ENCODE assay signal across 17 cellular contexts in genomic region chr13:107753286-107753685, GRCh38.
A peak's percentile ranks its signal among the peaks of the same experiment; 100 is the strongest.
DNase-seq lines count a peak whose midpoint lies in the region; TF ChIP-seq lines count a peak whose summit lies in the region.
"Had no signal": no experiment of that assay in that cellular context is flagged by ENCODE, and none has a peak within 500 bp of the region (broad histone marks: within the 10 kb centered on the region; RNA-seq: fewer than 3 reads in every experiment).

No MANE protein-coding gene starts in this region.

- POLR2A ChIA-PET in GM10248 (lab: Yijun Ruan, JAX): no interaction called here

- CTCF ChIA-PET in GM10248 (lab: Yijun Ruan, JAX): no interaction called here

- H3K4me3 ChIP-seq in cardiac fibroblast (replicated peaks in 1 of 2; ENCODE audit: low read depth in 2 of 2, low read length in 2 of 2): no peak overlapping the region
- H3K4me3 ChIP-seq: BLaER1, GM12878, Peyer's patch had no signal

- no peak for TF ChIP-seq CTCF in cardiac fibroblast (IDR thresholded peaks at IDR 0.05; ENCODE audit: low read depth, low read length)
- no peak for TF ChIP-seq CTCF in GM10248 (IDR thresholded peaks at IDR 0.05; ENCODE audit: control extremely low read depth, extremely low read depth, low read depth, missing control alignments)

- intact Hi-C loops in posterior vena cava (cut with DNase I): no loop called here

- DNase-seq in GM04504 (ENCODE audit: low read depth) (peak; percentile 24), HCEC 1CT (peak; percentile 30), cardiac fibroblast (ENCODE audit: low read depth in 2 of 2) (peak; percentile 3 to 30), iris pigment epithelial cell (ENCODE audit: low read depth) (peak; percentile 54), posterior vena cava (ENCODE audit: low spot score) (no peak), GM10248 (ENCODE audit: extremely low spot score) (no peak)
- no peak for DNase-seq in activated naive CD4-positive, alpha-beta T cell treated with anti-CD3 and anti-CD28 coated beads, Interleukin-2, amount 50 U/mL, for 16 hours
- DNase-seq: CD4-positive, CD25-positive, alpha-beta regulatory T cell; Karpas-422; NCI-H2029; NCI-H510A; NCI-H69; Peyer's patch; SHP77 treated with DMSO at 0.1 percent for 48 hours; SW 1271 had no signal

Comparison
In these comparisons a context has a peak if more than half of its experiments do, and no peak if none do; other contexts are left out.
1. DNase-seq: peak in GM04504 (single experiment), HCEC 1CT (single experiment), cardiac fibroblast (2 of 2) and iris pigment epithelial cell (single experiment); none in activated naive CD4-positive, alpha-beta T cell treated with anti-CD3 and anti-CD28 coated beads, Interleukin-2, amount 50 U/mL, for 16 hours (single experiment), posterior vena cava (single experiment) and GM10248 (single experiment).